In the genomic region with DNA sequence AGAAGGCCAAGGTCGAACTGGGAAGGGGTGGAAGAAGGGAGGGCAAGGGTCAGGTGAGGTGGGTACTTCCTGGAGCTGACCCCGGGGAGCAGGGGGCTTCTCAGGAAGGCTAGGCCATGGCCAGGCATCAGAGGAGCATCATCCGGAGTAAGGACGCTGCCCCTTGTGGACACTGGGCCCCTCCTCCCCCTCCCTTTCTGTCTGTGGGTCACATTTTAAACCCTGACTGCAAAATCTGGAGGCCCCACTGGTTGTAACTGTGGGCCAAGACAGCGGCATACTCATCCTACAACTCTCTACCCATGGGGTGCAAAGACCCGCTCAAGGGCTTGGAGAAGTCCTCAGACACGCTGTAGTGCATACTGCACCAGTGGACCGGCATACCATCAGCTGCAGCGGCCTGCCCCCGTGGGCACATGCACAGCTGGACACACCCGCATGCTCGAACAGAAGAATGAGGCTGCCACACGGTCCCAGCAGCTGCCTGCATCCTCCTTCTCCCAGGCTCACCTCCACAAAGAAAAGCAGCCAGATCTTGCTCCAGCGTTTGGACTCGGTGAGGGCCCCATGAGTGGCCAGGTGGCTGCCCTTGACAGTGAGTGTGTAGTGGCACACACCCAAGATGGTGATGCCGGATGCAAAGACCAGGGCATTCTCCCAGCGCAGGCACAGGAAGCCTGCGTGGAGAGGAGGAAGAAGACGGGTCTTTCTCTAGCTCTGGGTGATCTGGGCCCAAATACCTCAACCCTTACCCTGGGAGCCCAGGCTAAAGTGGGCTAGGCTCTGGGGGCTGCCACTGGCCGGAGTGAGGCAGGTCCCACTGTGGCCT, we compare ENCODE assay signal across 19 cellular contexts. TPM values are rescaled to one million over a fixed set of nuclear protein-coding genes. Genes with fewer than 3 reads are reported as not detected.
DNase-seq lines count a peak whose midpoint lies in the region; ATAC-seq and TF ChIP-seq lines count a peak whose summit lies in the region.
"Had no signal": no experiment of that assay in that cellular context is flagged by ENCODE, and none has a peak within 500 bp of the region (broad histone marks: within the 10 kb centered on the region; RNA-seq: fewer than 3 reads in every experiment).

No MANE protein-coding gene starts in this region.

- TF ChIP-seq CTCF in neural progenitor cell (IDR thresholded peaks at IDR 0.05) (no peak), omental fat pad (IDR thresholded peaks at IDR 0.05) (no peak)

- H3K4me1 Mint-ChIP-seq in neural progenitor cell = peaks cover 10% of the 10 kb centered on the region

- DNase-seq in DMS53 (lab: John Stamatoyannopoulos, UW) (peak; percentile 80), NCI-H2029 (lab: John Stamatoyannopoulos, UW) (peak; percentile 55), cerebellar cortex (ENCODE audit: low spot score) (peak; percentile 80), neural progenitor cell (ENCODE audit: low spot score) (no peak), omental fat pad (ENCODE audit: low spot score) (no peak), hepatic stellate cell (ENCODE audit: low spot score) (no peak)
- DNase-seq: activated CD4-positive, alpha-beta T cell treated with anti-CD3 and anti-CD28 coated beads, Interleukin-2, amount 10 ng/mL, durations not matched to agents 7 days and 5 days; activated naive CD8-positive, alpha-beta T cell treated with anti-CD3 and anti-CD28 coated beads, Interleukin-2, amount 10 ng/mL, durations not matched to agents 7 days and 5 days; activated T-cell treated with anti-CD3 and anti-CD28 coated beads, Interleukin-2, amount 50 U/mL, for 48 hours; HCEC 1CT; Karpas-422; midbrain; NCI-H146 had no signal

- H3K4me3 Mint-ChIP-seq in neural progenitor cell = peak overlapping the region; percentile 64
- H3K4me3 Mint-ChIP-seq: activated CD4-positive, alpha-beta T cell treated with anti-CD3 and anti-CD28 coated beads, Interleukin-2, amount 10 ng/mL, durations not matched to agents 7 days and 5 days; activated naive CD8-positive, alpha-beta T cell treated with anti-CD3 and anti-CD28 coated beads, Interleukin-2, amount 10 ng/mL, durations not matched to agents 7 days and 5 days; T-helper 2 cell treated with Interferon-gamma antibody and Interleukin-4, amounts not matched to agents 5 μg/mL and 100 μg/mL, for 36 hours had no signal

- H3K36me3 ChIP-seq in neural progenitor cell = no peaks in the 10 kb centered on the region
- H3K36me3 ChIP-seq: BLaER1, upper lobe of left lung had no signal

- ATAC-seq in omental fat pad (ENCODE audit: low FRiP score) (no peak), HG03571 (IDR thresholded peaks at IDR 0.05; ENCODE audit: unreplicated experiment) (no peak), HG02885 (IDR thresholded peaks at IDR 0.05; ENCODE audit: poor library complexity, unreplicated experiment) (no peak)
- ATAC-seq: Right ventricle myocardium inferior had no signal

- H3K9me3 ChIP-seq in neural progenitor cell (ENCODE audit: low read depth) = no peaks in the 10 kb centered on the region
- H3K9me3 ChIP-seq: BLaER1, upper lobe of left lung had no signal

- peaks cover 72% of the 10 kb centered on the region for H3K27me3 ChIP-seq in neural progenitor cell

- H3K4me3 ChIP-seq in neural progenitor cell = no peak overlapping the region
- H3K4me3 ChIP-seq: BLaER1 had no signal

- H2AFZ ChIP-seq in neural progenitor cell (replicated peaks) = no peak overlapping the region

- H3K27ac Mint-ChIP-seq in neural progenitor cell = no peak overlapping the region
- H3K27ac Mint-ChIP-seq: activated CD4-positive, alpha-beta T cell treated with anti-CD3 and anti-CD28 coated beads, Interleukin-2, amount 10 ng/mL, durations not matched to agents 7 days and 5 days; activated naive CD8-positive, alpha-beta T cell treated with anti-CD3 and anti-CD28 coated beads, Interleukin-2, amount 10 ng/mL, durations not matched to agents 7 days and 5 days; T-helper 2 cell treated with Interferon-gamma antibody and Interleukin-4, amounts not matched to agents 5 μg/mL and 100 μg/mL, for 36 hours had no signal

- H3K4me1 ChIP-seq in neural progenitor cell = peaks cover 6% of the 10 kb centered on the region
- H3K4me1 ChIP-seq: BLaER1 had no signal

- peaks cover 5% of the 10 kb centered on the region for H3F3A ChIP-seq in neural progenitor cell (ENCODE audit: low read depth)

- no peaks in the 10 kb centered on the region for H3K9me3 Mint-ChIP-seq in neural progenitor cell
- H3K9me3 Mint-ChIP-seq: activated CD4-positive, alpha-beta T cell treated with anti-CD3 and anti-CD28 coated beads, Interleukin-2, amount 10 ng/mL, durations not matched to agents 7 days and 5 days; activated naive CD8-positive, alpha-beta T cell treated with anti-CD3 and anti-CD28 coated beads, Interleukin-2, amount 10 ng/mL, durations not matched to agents 7 days and 5 days; T-helper 2 cell treated with Interferon-gamma antibody and Interleukin-4, amounts not matched to agents 5 μg/mL and 100 μg/mL, for 36 hours had no signal

- no peaks in the 10 kb centered on the region for H3K36me3 Mint-ChIP-seq in neural progenitor cell
- H3K36me3 Mint-ChIP-seq: activated naive CD8-positive, alpha-beta T cell treated with anti-CD3 and anti-CD28 coated beads, Interleukin-2, amount 10 ng/mL, durations not matched to agents 7 days and 5 days had no signal

- H3K9ac ChIP-seq in neural progenitor cell = no peak overlapping the region
- H3K9ac ChIP-seq: BLaER1 had no signal

- no peaks in the 10 kb centered on the region for H4K20me1 ChIP-seq in neural progenitor cell (ENCODE audit: low read depth)
- H4K20me1 ChIP-seq: BLaER1 had no signal

- no peak overlapping the region for H3K27ac ChIP-seq in neural progenitor cell
- H3K27ac ChIP-seq: BLaER1, upper lobe of left lung had no signal

- no peak overlapping the region for H3K4me2 ChIP-seq in neural progenitor cell
- H3K4me2 ChIP-seq: BLaER1 had no signal

- peaks cover 55% of the 10 kb centered on the region for H3K27me3 Mint-ChIP-seq in neural progenitor cell (ENCODE audit: insufficient read depth, low read depth)

- H3K79me2 ChIP-seq in neural progenitor cell (ENCODE audit: low read depth) = no peaks in the 10 kb centered on the region

RNA-seq across cellular contexts. Expression of a gene that starts 1.2 kb away (rescaled TPM):
- total RNA-seq in neural progenitor cell (ENCODE audit: low replicate concordance) (0.36 TPM in 1 of 2 replicates, not detected in the other), omental fat pad (not detected)
- total RNA-seq: activated CD4-positive, alpha-beta T cell treated with anti-CD3 and anti-CD28 coated beads, Interleukin-2, amount 10 ng/mL, durations not matched to agents 7 days and 5 days; activated naive CD8-positive, alpha-beta T cell treated with anti-CD3 and anti-CD28 coated beads, Interleukin-2, amount 10 ng/mL, durations not matched to agents 7 days and 5 days; upper lobe of left lung had no signal

RNA-seq across cellular contexts. Expression of a gene that starts 19.4 kb away (rescaled TPM):
- total RNA-seq in neural progenitor cell (ENCODE audit: low replicate concordance) (7.4 and 25.3 TPM in 2 replicates), omental fat pad (1 to 10 TPM; 4.4 to 5.7 (median 5.2) TPM)

RNA-seq across cellular contexts. Expression of a gene that starts 30.8 kb away (rescaled TPM):
- total RNA-seq in neural progenitor cell (ENCODE audit: low replicate concordance) (0.25 TPM in 1 of 2 replicates, not detected in the other), omental fat pad (not detected)
- total RNA-seq: activated CD4-positive, alpha-beta T cell treated with anti-CD3 and anti-CD28 coated beads, Interleukin-2, amount 10 ng/mL, durations not matched to agents 7 days and 5 days; activated naive CD8-positive, alpha-beta T cell treated with anti-CD3 and anti-CD28 coated beads, Interleukin-2, amount 10 ng/mL, durations not matched to agents 7 days and 5 days; Right ventricle myocardium inferior had no signal

RNA-seq across cellular contexts. Expression of a gene that starts 31.8 kb away (rescaled TPM):
- total RNA-seq in neural progenitor cell (ENCODE audit: low replicate concordance) = not detected in 2 replicates
- not detected for total RNA-seq in omental fat pad
- total RNA-seq: activated CD4-positive, alpha-beta T cell treated with anti-CD3 and anti-CD28 coated beads, Interleukin-2, amount 10 ng/mL, durations not matched to agents 7 days and 5 days; activated naive CD8-positive, alpha-beta T cell treated with anti-CD3 and anti-CD28 coated beads, Interleukin-2, amount 10 ng/mL, durations not matched to agents 7 days and 5 days; Right ventricle myocardium inferior; upper lobe of left lung had no signal

RNA-seq across cellular contexts. Expression of a gene that starts 32.5 kb away (rescaled TPM):
- 0.03 TPM in 1 of 2 replicates, not detected in the other for total RNA-seq in neural progenitor cell (ENCODE audit: low replicate concordance)
- total RNA-seq in omental fat pad = 1 to 10 TPM in 3 of 4 donors, not detected in 1; 1.0 to 4.7 (median 1.6) TPM

Comparison
In these comparisons a context has a peak if more than half of its experiments do, and no peak if none do; other contexts are left out.
1. DNase-seq: peak in DMS53 (single experiment), NCI-H2029 (single experiment) and cerebellar cortex (single experiment); none in neural progenitor cell (single experiment), omental fat pad (single experiment) and hepatic stellate cell (single experiment).